In the genomic region with DNA sequence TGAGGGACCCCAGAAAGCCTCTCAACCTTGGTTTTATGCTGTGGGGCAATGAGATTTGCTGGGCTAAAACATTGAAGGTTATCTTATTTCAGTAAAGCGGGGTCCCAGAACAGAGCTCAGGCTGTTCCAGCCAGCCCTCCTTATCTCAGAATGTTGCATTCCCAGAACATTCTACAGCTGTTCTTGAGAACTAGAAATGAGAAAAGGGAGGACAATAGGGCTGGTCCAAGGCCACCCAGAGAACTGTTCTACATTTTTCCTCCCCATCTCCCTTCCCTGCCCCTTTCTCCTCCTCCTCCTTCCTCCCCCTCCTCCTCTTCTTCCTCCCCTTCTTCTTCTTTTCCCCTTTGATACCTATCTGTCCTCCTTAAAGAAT, we compare ENCODE assay signal across 21 cellular contexts.
"Had no signal": no experiment of that assay in that cellular context is flagged by ENCODE, and none has a peak within 500 bp of the region (broad histone marks: within the 10 kb centered on the region; RNA-seq: fewer than 3 reads in every experiment).

No MANE protein-coding gene starts in this region.

- DNase-seq: Karpas-422, KG1, MG63, NCI-H1092, NCI-H1105 treated with DMSO at 0.1 percent for 48 hours, NCI-H1417 treated with DMSO at 0.1 percent for 48 hours, NCI-H146, NCI-H1694 treated with DMSO at 0.1 percent for 48 hours, NCI-H1930, NCI-H2081 treated with DMSO at 0.1 percent for 48 hours, NCI-H2171, NCI-H226, NCI-H446, NCI-H510A, NCI-H524 treated with DMSO at 0.1 percent for 48 hours, NCI-H774, Right ventricle myocardium superior, RPMI8226, SIG-M5 had no signal

- H3K27ac ChIP-seq: SK-N-MC had no signal

- H3K4me3 ChIP-seq: MG63, SJSA1, SK-N-MC had no signal

- H3K36me3 ChIP-seq: MG63, SJSA1 had no signal

- H3K27me3 ChIP-seq: MG63, SJSA1 had no signal

- H3K9me3 ChIP-seq: MG63, SJSA1 had no signal
